Comparison of ENCODE assay signal across 21 cellular contexts in the genomic region with DNA sequence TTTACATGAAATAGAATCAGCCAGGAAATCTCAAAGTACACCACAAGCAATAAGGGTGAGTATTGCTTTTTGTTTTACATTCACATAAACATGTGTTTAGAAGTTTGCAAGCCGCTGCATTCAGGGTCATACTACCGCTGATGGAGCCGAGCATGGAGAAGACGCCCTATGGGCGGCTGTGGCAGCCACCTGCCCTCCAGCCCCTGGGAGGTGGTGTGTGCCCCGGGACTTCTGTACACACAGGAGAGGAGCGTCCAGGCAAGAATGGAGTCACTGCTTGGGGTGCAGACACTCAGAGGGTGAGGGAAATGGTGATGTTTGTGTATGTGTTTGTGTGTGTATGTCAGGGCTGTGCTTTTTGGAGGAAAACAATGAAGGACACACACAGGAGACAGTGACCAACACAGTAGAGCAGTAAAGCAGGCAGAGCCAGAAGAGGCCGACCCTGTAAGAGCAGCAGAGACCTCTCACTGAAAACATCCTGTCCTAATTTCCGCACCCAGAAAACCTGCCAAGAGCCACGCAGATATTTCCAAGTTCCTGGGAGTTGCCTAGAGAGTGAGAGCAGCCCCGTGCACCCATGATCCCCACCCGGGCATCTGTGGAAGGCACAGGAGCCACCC.
DNase-seq lines count a peak whose midpoint lies in the region; ATAC-seq and TF ChIP-seq lines count a peak whose summit lies in the region.
"Had no signal": no experiment of that assay in that cellular context is flagged by ENCODE, and none has a peak within 500 bp of the region (broad histone marks: within the 10 kb centered on the region; RNA-seq: fewer than 3 reads in every experiment).

No MANE protein-coding gene starts in this region.

- H2AFZ ChIP-seq in Karpas-422 (ENCODE audit: low read length), result no peak overlapping the region

- H3K36me3 ChIP-seq in upper lobe of left lung (no peaks in the 10 kb centered on the region), Karpas-422 (ENCODE audit: insufficient read depth, low read length) (no peaks in the 10 kb centered on the region)
- H3K36me3 ChIP-seq: left lung had no signal

- H3K27me3 ChIP-seq in upper lobe of left lung, result no peaks in the 10 kb centered on the region
- no peaks in the 10 kb centered on the region for H3K27me3 ChIP-seq in Karpas-422 (ENCODE audit: low read length)

- H3K79me2 ChIP-seq in Karpas-422 (ENCODE audit: low read length), result no peaks in the 10 kb centered on the region

- H3K9ac ChIP-seq in Karpas-422 (ENCODE audit: low read length), result no peak overlapping the region

- peak; percentile 34 for ATAC-seq in Right ventricle myocardium superior (ENCODE audit: poor library complexity)
- peak; percentile 13 to 34 for ATAC-seq in upper lobe of left lung (ENCODE audit: low FRiP score in 2 of 2)
- no peak for ATAC-seq in HG03196 (IDR thresholded peaks at IDR 0.05; ENCODE audit: unreplicated experiment)
- ATAC-seq: K562 had no signal

- DNase-seq in Right ventricle myocardium superior (no peak), cardiac septum (ENCODE audit: low spot score) (no peak), choroid plexus epithelial cell (ENCODE audit: low read depth) (peak; percentile 17), medulla oblongata (ENCODE audit: extremely low spot score) (peak; percentile 17), upper lobe of left lung (peak in 1 of 2 donors; percentile 56), Karpas-422 (no peak), HT-29 (ENCODE audit: low spot score) (no peak)
- DNase-seq: 8988T; activated CD4-positive, alpha-beta memory T cell treated with anti-CD3 and anti-CD28 coated beads, Interleukin-2, amount 10 ng/mL, durations not matched to agents 7 days and 5 days; activated CD4-positive, CD25-positive, alpha-beta regulatory T cell; activated gamma-delta T cell treated with Interleukin-2 at 50 U/mL for 16 hours; dermis blood vessel endothelial cell; foreskin fibroblast; H9; NCI-H1436 treated with DMSO at 0.1 percent for 48 hours; NCI-H524 treated with DMSO at 0.1 percent for 48 hours; stimulated activated CD4-positive, alpha-beta T cell treated with anti-CD3 and anti-CD28 coated beads, Interleukin-2, amount 100 ng/mL, for 48 hours had no signal

- H3K9me2 ChIP-seq in Karpas-422 (replicated peaks; ENCODE audit: insufficient read depth, low read length), result no peaks in the 10 kb centered on the region

- TF ChIP-seq POLR2A in upper lobe of left lung (IDR thresholded peaks at IDR 0.05), result no peak

- H3K4me1 ChIP-seq in upper lobe of left lung, result peaks cover 0 to 15% (median 6%) of the 10 kb centered on the region in 4 donors
- peaks cover 27% of the 10 kb centered on the region for H3K4me1 ChIP-seq in Karpas-422 (ENCODE audit: low read length)

- peak overlapping the region; percentile 14 for H3K4me3 ChIP-seq in choroid plexus epithelial cell (ENCODE audit: low read depth, low read length)
- H3K4me3 ChIP-seq in upper lobe of left lung, result no peak overlapping the region
- H3K4me3 ChIP-seq in Karpas-422 (ENCODE audit: low read length), result no peak overlapping the region
- H3K4me3 ChIP-seq: K562, left lung, smooth muscle cell had no signal

- H4K20me1 ChIP-seq in Karpas-422 (ENCODE audit: insufficient read depth, low read depth, low read length), result no peaks in the 10 kb centered on the region

- no peak for TF ChIP-seq EP300 in upper lobe of left lung (IDR thresholded peaks at IDR 0.05)

- H3K27ac ChIP-seq in upper lobe of left lung, result no peak overlapping the region
- no peak overlapping the region for H3K27ac ChIP-seq in Karpas-422 (ENCODE audit: low read length)
- H3K27ac ChIP-seq: left lung had no signal

- intact Hi-C loops in Right ventricle myocardium superior (cut with DNase I) (no loop called here), cardiac septum (cut with DNase I) (no loop called here)

- TF ChIP-seq CTCF in choroid plexus epithelial cell (conservative IDR thresholded peaks at IDR 0.05; ENCODE audit: low read depth, low read length) (no peak), upper lobe of left lung (IDR thresholded peaks at IDR 0.05) (no peak)

- H3K9me3 ChIP-seq in upper lobe of left lung, result no peaks in the 10 kb centered on the region
- no peaks in the 10 kb centered on the region for H3K9me3 ChIP-seq in Karpas-422 (ENCODE audit: low read length)
- H3K9me3 ChIP-seq: left lung had no signal

- WGBS in upper lobe of left lung, 2 donors, result 67 to 84% methylated on average over 8 to 10 of the region's 12 CpGs

- H3K4me2 ChIP-seq in Karpas-422 (ENCODE audit: low read depth, low read length, poor library complexity, severe bottlenecking), result no peak overlapping the region

Comparison
In these comparisons a context has a peak if more than half of its experiments do, and no peak if none do; other contexts are left out.
1. DNase-seq: peak in choroid plexus epithelial cell (single experiment) and medulla oblongata (single experiment); none in Right ventricle myocardium superior (single experiment), cardiac septum (single experiment), Karpas-422 (single experiment) and HT-29 (single experiment).